ENCODE assay signal across 19 cellular contexts in genomic region chr3:8553405-8553804, GRCh38. TPM values are rescaled to one million over a fixed set of nuclear protein-coding genes. Genes with fewer than 3 reads are reported as not detected.
A peak's percentile ranks its signal among the peaks of the same experiment; 100 is the strongest.
DNase-seq lines count a peak whose midpoint lies in the region; ATAC-seq and TF ChIP-seq lines count a peak whose summit lies in the region.
"Had no signal": no experiment of that assay in that cellular context is flagged by ENCODE, and none has a peak within 500 bp of the region (broad histone marks: within the 10 kb centered on the region; RNA-seq: fewer than 3 reads in every experiment).

No MANE protein-coding gene starts in this region.

- no peaks in the 10 kb centered on the region for H3K27me3 Mint-ChIP-seq in osteocyte (ENCODE audit: unreplicated experiment)

- no peaks in the 10 kb centered on the region for H3K27me3 ChIP-seq in left ventricle myocardium inferior (ENCODE audit: low read depth)
- H3K27me3 ChIP-seq in vagina = no peaks in the 10 kb centered on the region

- no peak overlapping the region for H3K4me3 Mint-ChIP-seq in osteocyte (ENCODE audit: unreplicated experiment)
- H3K4me3 Mint-ChIP-seq: CD14-positive monocyte had no signal

- H3K9me3 Mint-ChIP-seq in osteocyte (ENCODE audit: unreplicated experiment) = no peaks in the 10 kb centered on the region

- DNase-seq in Right ventricle myocardium inferior (ENCODE audit: missing footprints) = no peak
- DNase-seq in cardiac septum (ENCODE audit: low spot score) = no peak
- no peak for DNase-seq in left ventricle myocardium inferior
- DNase-seq in osteocyte (ENCODE audit: extremely low spot score, unreplicated experiment) = no peak
- no peak for DNase-seq in vagina (ENCODE audit: extremely low spot score in 2 of 2)
- no peak for DNase-seq in NCI-H1092 (lab: John Stamatoyannopoulos, UW)
- no peak for DNase-seq in OCI-M1 (lab: John Stamatoyannopoulos, UW)
- no peak for DNase-seq in activated CD4-positive, alpha-beta T cell treated with anti-CD3 and anti-CD28 coated beads, Interleukin-2, amount 50 U/mL, for 1 hour
- DNase-seq: AML-193, DND-41, KBM-7, NCI-H1105 treated with DMSO at 0.1 percent for 48 hours, NCI-H1694, NCI-H2107, NCI-H510A treated with DMSO at 0.1 percent for 48 hours, NCI-H774, SIG-M5 had no signal

- peaks cover 58% of the 10 kb centered on the region for H3K36me3 Mint-ChIP-seq in osteocyte (ENCODE audit: unreplicated experiment)
- H3K36me3 Mint-ChIP-seq: CD14-positive monocyte had no signal

- no peak for TF ChIP-seq POLR2A in vagina (IDR thresholded peaks at IDR 0.05)

- H3K4me1 Mint-ChIP-seq in osteocyte (ENCODE audit: unreplicated experiment) = peaks cover 39% of the 10 kb centered on the region
- H3K4me1 Mint-ChIP-seq: CD14-positive monocyte had no signal

- peaks cover 93% of the 10 kb centered on the region for H3K4me1 ChIP-seq in left ventricle myocardium inferior
- H3K4me1 ChIP-seq in vagina = peaks cover 79% of the 10 kb centered on the region

- H3K9me3 ChIP-seq in left ventricle myocardium inferior (replicated peaks) (no peaks in the 10 kb centered on the region), vagina (no peaks in the 10 kb centered on the region)

- ATAC-seq in Right ventricle myocardium inferior = peak; percentile 27

- TF ChIP-seq CTCF in left ventricle myocardium inferior (IDR thresholded peaks at IDR 0.05; ENCODE audit: borderline replicate concordance) (no peak), osteocyte (IDR thresholded peaks at IDR 0.05) (no peak), vagina (IDR thresholded peaks at IDR 0.05) (no peak)

- H3K36me3 ChIP-seq in left ventricle myocardium inferior = peaks cover 58% of the 10 kb centered on the region
- no peaks in the 10 kb centered on the region for H3K36me3 ChIP-seq in vagina

- peak overlapping the region; percentile 94 for H3K27ac Mint-ChIP-seq in osteocyte (ENCODE audit: unreplicated experiment)

- peak overlapping the region; percentile 22 for H3K27ac ChIP-seq in left ventricle myocardium inferior (replicated peaks)
- H3K27ac ChIP-seq in vagina = peak overlapping the region; percentile 72
- H3K27ac ChIP-seq: 22Rv1 had no signal

- H3K4me3 ChIP-seq in left ventricle myocardium inferior = no peak overlapping the region
- H3K4me3 ChIP-seq in vagina = no peak overlapping the region

- intact Hi-C loops in Right ventricle myocardium inferior (cut with DNase I) = loop anchor here (5.0 kb wide), 1 partner anchor 51 kb away; the partner anchor contains the start of gene LMCD1
- intact Hi-C loops in cardiac septum (cut with DNase I) = no loop called here
- intact Hi-C loops in left ventricle myocardium inferior (cut with micrococcal nuclease) = no loop called here
- intact Hi-C loops in vagina (cut with DNase I) = loop anchor here (10.0 kb wide), 1 partner anchor 49 kb away; the partner anchor contains the start of gene LMCD1

RNA-seq across cellular contexts. Expression of gene LMCD1, which starts 51.8 kb away (rescaled TPM):
- total RNA-seq in Right ventricle myocardium inferior = 48.1 TPM
- 57.6 TPM for total RNA-seq in cardiac septum
- total RNA-seq in left ventricle myocardium inferior = 72.9 TPM
- 135 and 136 TPM in 2 replicates for total RNA-seq in osteocyte
- total RNA-seq in vagina = 78.3 TPM

Comparison
In these comparisons a context has a peak if more than half of its experiments do, and no peak if none do; other contexts are left out.
1. intact Hi-C loops: an anchor here in Right ventricle myocardium inferior (5.0 kb wide) and vagina (10.0 kb wide); none called in cardiac septum and left ventricle myocardium inferior.